In the genomic region with DNA sequence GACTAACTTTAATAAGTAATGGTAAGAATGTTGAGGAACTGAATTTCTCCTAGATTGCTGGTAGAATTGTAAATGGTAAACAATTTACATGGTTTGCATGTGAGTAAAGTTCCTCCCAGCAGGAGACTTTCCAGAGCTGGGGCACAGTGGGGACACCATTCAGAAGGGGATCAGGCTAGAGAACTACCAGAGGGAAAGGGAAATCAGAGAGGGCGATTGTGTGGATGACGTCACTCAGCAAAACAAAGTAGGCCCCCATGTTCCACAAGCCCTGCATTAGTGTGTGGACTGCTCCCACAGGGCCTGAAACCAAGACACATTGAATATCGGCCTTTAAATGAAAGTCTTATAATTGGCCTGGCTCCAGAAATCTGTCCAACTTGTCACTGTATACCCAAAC, we compare ENCODE assay signal across 27 cellular contexts. TPM values are rescaled to one million over a fixed set of nuclear protein-coding genes. Genes with fewer than 3 reads are reported as not detected.
"Had no signal": no experiment of that assay in that cellular context is flagged by ENCODE, and none has a peak within 500 bp of the region (broad histone marks: within the 10 kb centered on the region; RNA-seq: fewer than 3 reads in every experiment).

No MANE protein-coding gene starts in this region.

- H3K9ac ChIP-seq: parathyroid adenoma had no signal

- H3K4me3 ChIP-seq: colonic mucosa, dorsolateral prefrontal cortex, esophagus squamous epithelium, gastroesophageal sphincter, uterus had no signal

- H3K27ac ChIP-seq: colonic mucosa, dorsolateral prefrontal cortex, esophagus squamous epithelium, gastroesophageal sphincter, parathyroid adenoma, uterus had no signal

- H3K36me3 ChIP-seq: colonic mucosa, esophagus squamous epithelium, gastroesophageal sphincter, uterus had no signal

- H3K79me2 ChIP-seq: parathyroid adenoma had no signal

- ATAC-seq: gastroesophageal sphincter; left ventricle myocardium superior; right cardiac atrium; stimulated activated effector memory CD8-positive, alpha-beta T cell treated with anti-CD3 and anti-CD28 coated beads, Interleukin-12 subunit alpha, Interleukin-12 subunit beta, amount 100 ng/mL, for 72 hours had no signal

- H3K9me3 ChIP-seq: colonic mucosa, esophagus squamous epithelium, gastroesophageal sphincter, uterus had no signal

- H3K9me3 Mint-ChIP-seq: activated CD4-positive, alpha-beta memory T cell treated with anti-CD3 and anti-CD28 coated beads for 36 hours; activated naive CD8-positive, alpha-beta T cell treated with anti-CD3 and anti-CD28 coated beads for 36 hours; nephron; stimulated activated effector memory CD8-positive, alpha-beta T cell treated with anti-CD3 and anti-CD28 coated beads, Interleukin-12 subunit alpha, Interleukin-12 subunit beta, amount 100 ng/mL, for 72 hours; T-helper 1 cell treated with Interleukin-12 subunit alpha and Interleukin-12 subunit beta and Interleukin-4 antibody, amounts not matched to agents 30 μg/mL and 1 μg/mL, for 36 hours had no signal

- H3K36me3 Mint-ChIP-seq: activated CD4-positive, alpha-beta memory T cell treated with anti-CD3 and anti-CD28 coated beads for 36 hours; activated naive CD8-positive, alpha-beta T cell treated with anti-CD3 and anti-CD28 coated beads for 36 hours; stimulated activated effector memory CD8-positive, alpha-beta T cell treated with anti-CD3 and anti-CD28 coated beads, Interleukin-12 subunit alpha, Interleukin-12 subunit beta, amount 100 ng/mL, for 72 hours had no signal

- H3K27ac Mint-ChIP-seq: activated CD4-positive, alpha-beta memory T cell treated with anti-CD3 and anti-CD28 coated beads for 36 hours; activated naive CD8-positive, alpha-beta T cell treated with anti-CD3 and anti-CD28 coated beads for 36 hours; nephron; stimulated activated effector memory CD8-positive, alpha-beta T cell treated with anti-CD3 and anti-CD28 coated beads, Interleukin-12 subunit alpha, Interleukin-12 subunit beta, amount 100 ng/mL, for 72 hours had no signal

- H3K4me3 Mint-ChIP-seq: activated CD4-positive, alpha-beta memory T cell treated with anti-CD3 and anti-CD28 coated beads for 36 hours; activated naive CD8-positive, alpha-beta T cell treated with anti-CD3 and anti-CD28 coated beads for 36 hours; nephron; stimulated activated effector memory CD8-positive, alpha-beta T cell treated with anti-CD3 and anti-CD28 coated beads, Interleukin-12 subunit alpha, Interleukin-12 subunit beta, amount 100 ng/mL, for 72 hours; T-helper 1 cell treated with Interleukin-12 subunit alpha and Interleukin-12 subunit beta and Interleukin-4 antibody, amounts not matched to agents 30 μg/mL and 1 μg/mL, for 36 hours had no signal

- H3K4me1 Mint-ChIP-seq: activated naive CD8-positive, alpha-beta T cell treated with anti-CD3 and anti-CD28 coated beads for 36 hours; nephron; stimulated activated effector memory CD8-positive, alpha-beta T cell treated with anti-CD3 and anti-CD28 coated beads, Interleukin-12 subunit alpha, Interleukin-12 subunit beta, amount 100 ng/mL, for 72 hours had no signal

- H3K4me1 ChIP-seq: colonic mucosa, esophagus squamous epithelium, gastroesophageal sphincter, parathyroid adenoma, uterus had no signal

- H3K27me3 Mint-ChIP-seq: activated CD4-positive, alpha-beta memory T cell treated with anti-CD3 and anti-CD28 coated beads for 36 hours; activated naive CD8-positive, alpha-beta T cell treated with anti-CD3 and anti-CD28 coated beads for 36 hours had no signal

- DNase-seq: activated CD4-positive, alpha-beta memory T cell treated with anti-CD3 and anti-CD28 coated beads for 36 hours; activated CD4-positive, alpha-beta T cell treated with anti-CD3 and anti-CD28 coated beads for 4 hours; activated CD4-positive, CD25-positive, alpha-beta regulatory T cell; activated naive CD4-positive, alpha-beta T cell treated with Interleukin-2 at 50 U/mL for 16 hours; activated naive CD8-positive, alpha-beta T cell treated with anti-CD3 and anti-CD28 coated beads for 36 hours; activated T-cell treated with anti-CD3 and anti-CD28 coated beads, Interleukin-2, amount 50 U/mL, for 48 hours; colonic mucosa; dorsolateral prefrontal cortex; esophagus squamous epithelium; head of caudate nucleus; hypothalamus; left ventricle myocardium superior; mammary epithelial cell; nucleus accumbens; right cardiac atrium; stimulated activated CD4-positive, alpha-beta T cell treated with anti-CD3 and anti-CD28 coated beads, Interleukin-12 subunit alpha, Interleukin-12 subunit beta, amount 100 ng/mL, for 4 hours; trophoblast cell; uterus had no signal

- H3K27me3 ChIP-seq: colonic mucosa, esophagus squamous epithelium, gastroesophageal sphincter, uterus had no signal

RNA-seq across cellular contexts. Expression of gene RNASE11, which starts 9.5 kb away (rescaled TPM):
- total RNA-seq: activated CD4-positive, alpha-beta memory T cell treated with anti-CD3 and anti-CD28 coated beads for 36 hours; activated naive CD8-positive, alpha-beta T cell treated with anti-CD3 and anti-CD28 coated beads for 36 hours; astrocyte; colonic mucosa; dorsolateral prefrontal cortex; esophagus squamous epithelium; gastroesophageal sphincter; left ventricle myocardium superior; mammary epithelial cell; pulmonary artery endothelial cell; right cardiac atrium; skeletal muscle tissue; temporal lobe; uterus had no signal
- polyA plus RNA-seq: mammary epithelial cell, right cardiac atrium had no signal

RNA-seq across cellular contexts. Expression of gene RNASE12, which starts 12.9 kb away (rescaled TPM):
- total RNA-seq: activated CD4-positive, alpha-beta memory T cell treated with anti-CD3 and anti-CD28 coated beads for 36 hours; activated naive CD8-positive, alpha-beta T cell treated with anti-CD3 and anti-CD28 coated beads for 36 hours; astrocyte; colonic mucosa; dorsolateral prefrontal cortex; esophagus squamous epithelium; gastroesophageal sphincter; left ventricle myocardium superior; mammary epithelial cell; pulmonary artery endothelial cell; right cardiac atrium; skeletal muscle tissue; temporal lobe; uterus had no signal
- polyA plus RNA-seq: mammary epithelial cell, right cardiac atrium had no signal

RNA-seq across cellular contexts. Expression of gene RNASE9, which starts 17.5 kb away (rescaled TPM):
- total RNA-seq: activated CD4-positive, alpha-beta memory T cell treated with anti-CD3 and anti-CD28 coated beads for 36 hours; activated naive CD8-positive, alpha-beta T cell treated with anti-CD3 and anti-CD28 coated beads for 36 hours; astrocyte; colonic mucosa; dorsolateral prefrontal cortex; esophagus squamous epithelium; left ventricle myocardium superior; mammary epithelial cell; pulmonary artery endothelial cell; right cardiac atrium; skeletal muscle tissue; temporal lobe; uterus had no signal
- polyA plus RNA-seq: mammary epithelial cell, right cardiac atrium had no signal
